In genomic region chr3:174431717-174432116, GRCh38 we compare ENCODE assay signal across 20 cellular contexts.
A peak's percentile ranks its signal among the peaks of the same experiment; 100 is the strongest.
DNase-seq lines count a peak whose midpoint lies in the region; ATAC-seq, FAIRE-seq and TF ChIP-seq lines count a peak whose summit lies in the region.
"Had no signal": no experiment of that assay in that cellular context is flagged by ENCODE, and none has a peak within 500 bp of the region (broad histone marks: within the 10 kb centered on the region; RNA-seq: fewer than 3 reads in every experiment).

No MANE protein-coding gene starts in this region.

- peak overlapping the region; percentile 79 for H2AFZ ChIP-seq in keratinocyte (ENCODE audit: control insufficient read depth, low read length)
- H2AFZ ChIP-seq: neural progenitor cell had no signal

- H3K27me3 ChIP-seq in keratinocyte (ENCODE audit: control insufficient read depth, extremely low read depth, insufficient read depth, low read length) = no peaks in the 10 kb centered on the region
- H3K27me3 ChIP-seq: neural progenitor cell had no signal

- no peak overlapping the region for H3K9ac ChIP-seq in keratinocyte (ENCODE audit: control insufficient read depth, extremely low read depth, insufficient read depth, low read length)
- H3K9ac ChIP-seq: neural progenitor cell had no signal

- dilution Hi-C loops in keratinocyte (cut with MboI; ENCODE audit: extremely low pct_ligation_motif_present, low sequenced_read_pairs) = no loop called here

- DNase-seq in ELR (ENCODE audit: low read depth) = peak; percentile 47
- peak; percentile 23 for DNase-seq in RPMI7951 (ENCODE audit: low read depth)
- DNase-seq in epithelial cell of esophagus (ENCODE audit: low read depth) = peak; percentile 87
- no peak for DNase-seq in keratinocyte (ENCODE audit: low read depth, low spot score)
- DNase-seq in C1 segment of cervical spinal cord (lab: John Stamatoyannopoulos, UW) = no peak
- DNase-seq in effector CD4-positive, alpha-beta T cell = no peak
- no peak for DNase-seq in NCI-H1105 (lab: John Stamatoyannopoulos, UW)
- DNase-seq: activated CD4-positive, alpha-beta T cell treated with anti-CD3 and anti-CD28 coated beads for 4 hours; left ventricle myocardium inferior; NCI-H1417 treated with DMSO at 0.1 percent for 48 hours; NCI-H526 treated with DMSO at 0.1 percent for 48 hours; SHP77; stimulated activated CD4-positive, alpha-beta T cell treated with anti-CD3 and anti-CD28 coated beads, Interleukin-2, amount 100 ng/mL, for 24 hours; stimulated activated naive CD4-positive, alpha-beta T cell; SW 1271 had no signal

- peaks cover 3% of the 10 kb centered on the region for H3K9me3 ChIP-seq in keratinocyte (ENCODE audit: control insufficient read depth, low read depth, low read length)

- TF ChIP-seq CTCF in epithelial cell of esophagus (IDR thresholded peaks at IDR 0.05; ENCODE audit: insufficient read depth, low read depth, low read length, missing control alignments) (no peak), keratinocyte (optimal IDR thresholded peaks at IDR 0.05 in 1 of 3, IDR thresholded peaks at IDR 0.05 in 1 of 3, conservative IDR thresholded peaks at IDR 0.05 in 1 of 3; ENCODE audit: extremely low read depth in 1 of 3, insufficient read depth in 2 of 3, low read length in 3 of 3) (no peak)

- no peak for ATAC-seq in HG02973 (IDR thresholded peaks at IDR 0.05; ENCODE audit: unreplicated experiment)

- FAIRE-seq in keratinocyte (lab: Jason Lieb, UNC) = peak; percentile 80
- FAIRE-seq: endothelial cell of umbilical vein, H54, HTR-8/SVneo had no signal

- H3K36me3 ChIP-seq in keratinocyte (ENCODE audit: control insufficient read depth in 2 of 2, extremely low read depth in 1 of 2, insufficient read depth in 2 of 2, low read length in 2 of 2) = no peaks in the 10 kb centered on the region
- H3K36me3 ChIP-seq: left ventricle myocardium inferior, neural progenitor cell had no signal

- H3K27ac ChIP-seq in keratinocyte (ENCODE audit: control insufficient read depth, insufficient read depth, low read length) = peak overlapping the region; percentile 44
- H3K27ac ChIP-seq: left ventricle myocardium inferior had no signal

- no peaks in the 10 kb centered on the region for H3K79me2 ChIP-seq in keratinocyte (ENCODE audit: control insufficient read depth, insufficient read depth, low read length)

- no peaks in the 10 kb centered on the region for H3K9me1 ChIP-seq in keratinocyte (ENCODE audit: control insufficient read depth, extremely low read depth, insufficient read depth, low read length)

- H3K4me3 ChIP-seq in epithelial cell of esophagus (ENCODE audit: low read length) (no peak overlapping the region), keratinocyte (ENCODE audit: control insufficient read depth in 2 of 3, extremely low read depth in 1 of 3, insufficient read depth in 2 of 3, low read depth in 1 of 3, low read length in 3 of 3) (no peak overlapping the region)
- H3K4me3 ChIP-seq: left ventricle myocardium inferior, neural progenitor cell had no signal

- H4K20me1 ChIP-seq in keratinocyte (ENCODE audit: control insufficient read depth, extremely low read depth, insufficient read depth, low read length) = no peaks in the 10 kb centered on the region

- peak overlapping the region; percentile 59 for H3K4me2 ChIP-seq in keratinocyte (ENCODE audit: control insufficient read depth, extremely low read depth, insufficient read depth, low read depth, low read length)
- H3K4me2 ChIP-seq: neural progenitor cell had no signal

- H3K4me1 ChIP-seq in keratinocyte (ENCODE audit: control insufficient read depth, extremely low read depth, insufficient read depth, low read length) = peaks cover 7% of the 10 kb centered on the region

Comparison
In these comparisons a context has a peak if more than half of its experiments do, and no peak if none do; other contexts are left out.
1. DNase-seq: peak in ELR (single experiment), RPMI7951 (single experiment) and epithelial cell of esophagus (single experiment); none in keratinocyte (single experiment), C1 segment of cervical spinal cord (0 of 14), effector CD4-positive, alpha-beta T cell (single experiment) and NCI-H1105 (single experiment).